8 cellular contexts compared by ENCODE assay signal in the genomic region with DNA sequence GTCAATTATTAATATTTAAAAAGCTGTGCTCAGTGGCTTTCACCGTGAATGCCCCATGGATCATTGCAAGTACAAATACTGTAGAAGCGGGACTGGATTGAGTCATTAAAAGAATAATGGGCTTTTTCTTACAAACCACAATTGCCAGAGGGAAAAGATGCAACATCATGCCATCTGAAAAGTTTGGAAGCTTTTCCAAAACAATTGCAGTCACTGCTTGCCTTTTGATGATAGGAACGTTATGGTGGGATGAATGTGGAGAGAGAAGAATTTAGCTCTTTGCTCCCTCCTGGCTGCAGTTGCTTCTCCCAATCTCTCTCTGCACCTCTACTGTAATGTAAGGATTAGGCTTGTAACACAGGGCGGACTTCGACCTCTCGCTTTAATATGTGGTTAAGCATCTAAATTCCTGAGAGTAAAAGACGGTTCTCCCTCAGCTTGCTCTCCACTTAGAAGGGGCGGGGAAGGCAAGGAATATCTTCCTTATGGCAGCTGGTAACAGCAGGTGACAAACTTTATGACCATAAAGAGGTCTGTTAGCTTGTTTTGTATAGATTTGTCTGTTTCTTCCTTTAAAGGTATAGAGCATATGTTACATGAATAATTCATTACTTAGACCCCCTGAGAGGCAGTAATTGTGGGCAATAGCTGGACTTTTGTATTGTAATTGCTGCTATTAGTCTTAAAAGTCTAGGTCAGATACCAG.
DNase-seq lines count a peak whose midpoint lies in the region; ATAC-seq and TF ChIP-seq lines count a peak whose summit lies in the region.

No MANE protein-coding gene starts in this region.

- peak overlapping the region; percentile 57 for H3K9ac ChIP-seq in OCI-LY1 (ENCODE audit: low read length)

- ATAC-seq in HG02884 (IDR thresholded peaks at IDR 0.05; ENCODE audit: unreplicated experiment): no peak

- no peaks in the 10 kb centered on the region for H3K27me3 ChIP-seq in OCI-LY1 (ENCODE audit: insufficient read depth, low read length)

- H3K4me3 ChIP-seq in OCI-LY1 (ENCODE audit: low read depth, low read length, poor library complexity, severe bottlenecking): peak overlapping the region; percentile 57

- H4K20me1 ChIP-seq in OCI-LY1 (ENCODE audit: insufficient read depth, low read length): no peaks in the 10 kb centered on the region

- H3K9me3 ChIP-seq in OCI-LY1 (ENCODE audit: low read length): no peaks in the 10 kb centered on the region

- no peak for TF ChIP-seq CTCF in OCI-LY1 (IDR thresholded peaks at IDR 0.05; ENCODE audit: low read length)

- peak overlapping the region; percentile 69 for H3K4me2 ChIP-seq in OCI-LY1 (ENCODE audit: low read length)

- DNase-seq in H4 (ENCODE audit: low spot score) (peak; percentile 24), foreskin melanocyte (peak; percentile 91), renal cortical epithelial cell (ENCODE audit: low read depth) (peak; percentile 83), Kasumi-1 (lab: John Stamatoyannopoulos, UW) (no peak), T1000 (lab: John Stamatoyannopoulos, UW) (no peak), Ammon's horn (ENCODE audit: low spot score) (no peak)

- H3F3A ChIP-seq in OCI-LY1 (ENCODE audit: insufficient read depth, low read length): no peaks in the 10 kb centered on the region

- H3K36me3 ChIP-seq in OCI-LY1 (ENCODE audit: insufficient read depth, low read length): no peaks in the 10 kb centered on the region

- peak overlapping the region; percentile 72 for H3K27ac ChIP-seq in OCI-LY1 (ENCODE audit: low read depth, low read length, poor library complexity, severe bottlenecking)

- H3K9me2 ChIP-seq in OCI-LY1 (ENCODE audit: low read depth, low read length): no peaks in the 10 kb centered on the region

- peaks cover 86% of the 10 kb centered on the region for H3K4me1 ChIP-seq in OCI-LY1 (ENCODE audit: insufficient read depth, low read length, severe bottlenecking)

- H2AFZ ChIP-seq in OCI-LY1 (ENCODE audit: low read length): no peak overlapping the region

- H3K79me2 ChIP-seq in OCI-LY1 (ENCODE audit: insufficient read depth, low read length): no peaks in the 10 kb centered on the region

Comparison
In these comparisons a context has a peak if more than half of its experiments do, and no peak if none do; other contexts are left out.
1. DNase-seq: peak in H4 (single experiment), foreskin melanocyte (single experiment) and renal cortical epithelial cell (single experiment); none in Kasumi-1 (0 of 2), T1000 (single experiment) and Ammon's horn (single experiment).